In genomic region chr11:65040520-65041205, GRCh38 we compare ENCODE assay signal across 8 cellular contexts. TPM values are rescaled to one million over a fixed set of nuclear protein-coding genes. Genes with fewer than 3 reads are reported as not detected.
DNase-seq lines count a peak whose midpoint lies in the region; ATAC-seq and TF ChIP-seq lines count a peak whose summit lies in the region.

No MANE protein-coding gene starts in this region.

- no peak for TF ChIP-seq CTCF in OCI-LY3 (IDR thresholded peaks at IDR 0.05; ENCODE audit: low read depth, low read length)
- TF ChIP-seq CTCF in epithelial cell of proximal tubule (conservative IDR thresholded peaks at IDR 0.05; ENCODE audit: low read depth, low read length): no peak
- no peak for TF ChIP-seq CTCF in mucosa of descending colon (IDR thresholded peaks at IDR 0.05)

- no peaks in the 10 kb centered on the region for H3K9me3 ChIP-seq in OCI-LY3 (ENCODE audit: insufficient read depth, low read length)
- no peaks in the 10 kb centered on the region for H3K9me3 ChIP-seq in mucosa of descending colon

- H3K4me1 ChIP-seq in OCI-LY3 (ENCODE audit: low read length) (peaks cover 9% of the 10 kb centered on the region; the same call in 1 of the 2 replicates), mucosa of descending colon (ENCODE audit: low read depth) (peaks cover 26% of the 10 kb centered on the region)

- peak; percentile 89 for DNase-seq in DMS 273 treated with DMSO at 0.1 percent for 48 hours (lab: John Stamatoyannopoulos, UW)
- DNase-seq in HuH-7.5 (ENCODE audit: low spot score): peak; percentile 95
- peak; percentile 85 for DNase-seq in activated T-cell treated with anti-CD3 and anti-CD28 coated beads for 24 hours (ENCODE audit: low read depth)
- peak; percentile 55 for DNase-seq in epithelial cell of proximal tubule (ENCODE audit: low read depth)
- peak; percentile 91 to 95 (median 93) for DNase-seq in mucosa of descending colon
- peak; percentile 51 to 73 for DNase-seq in stimulated activated CD8-positive, alpha-beta memory T cell treated with anti-CD3 and anti-CD28 coated beads, Interleukin-4, amount 100 ng/mL, for 1 hour (ENCODE audit: low read depth in 2 of 2, low spot score in 1 of 2)

- H3K4me3 ChIP-seq in OCI-LY3 (ENCODE audit: low read length): peak overlapping the region; percentile 78
- peak overlapping the region; percentile 65 for H3K4me3 ChIP-seq in epithelial cell of proximal tubule (ENCODE audit: low read depth, low read length)
- peak overlapping the region; percentile 74 for H3K4me3 ChIP-seq in mucosa of descending colon

- H3K79me2 ChIP-seq in OCI-LY3 (ENCODE audit: low read length): no peaks in the 10 kb centered on the region

- intact Hi-C loops in mucosa of descending colon (cut with DNase I, micrococcal nuclease): no loop called here

- H3K4me2 ChIP-seq in OCI-LY3 (ENCODE audit: low read length): peak overlapping the region; percentile 79

- no peaks in the 10 kb centered on the region for H3K27me3 ChIP-seq in OCI-LY3 (ENCODE audit: low read depth, low read length)

- H3K9ac ChIP-seq in OCI-LY3 (ENCODE audit: low read length): peak overlapping the region; percentile 75

- no peaks in the 10 kb centered on the region for H4K20me1 ChIP-seq in OCI-LY3 (ENCODE audit: insufficient read depth, low read length)

- peak overlapping the region; percentile 76 for H2AFZ ChIP-seq in OCI-LY3 (ENCODE audit: low read depth, low read length)

- ATAC-seq in GM21528 (IDR thresholded peaks at IDR 0.05; ENCODE audit: low FRiP score, unreplicated experiment) (peak; percentile 76), mucosa of descending colon (peak; percentile 96)

- peaks cover 6% of the 10 kb centered on the region for H3K36me3 ChIP-seq in OCI-LY3 (replicated peaks; ENCODE audit: low read depth, low read length)
- no peaks in the 10 kb centered on the region for H3K36me3 ChIP-seq in mucosa of descending colon (ENCODE audit: low read depth)

- peak overlapping the region; percentile 88 for H3K27ac ChIP-seq in OCI-LY3 (ENCODE audit: low read length)

RNA-seq across cellular contexts. Expression of gene SAC3D1, which starts 0.3 kb away (rescaled TPM):
- total RNA-seq in epithelial cell of proximal tubule (49.0 and 50.6 TPM in 2 replicates), mucosa of descending colon (10 to 100 TPM in 2 of 3 donors, 1 to 10 TPM in 1; 8.5 to 13.1 (median 11.8) TPM)

RNA-seq across cellular contexts. Expression of gene SNX15, which starts 13.4 kb away (rescaled TPM):
- total RNA-seq in epithelial cell of proximal tubule: 16.5 and 18.5 TPM in 2 replicates
- 10 to 100 TPM; 28.5 to 46.6 (median 42.8) TPM for total RNA-seq in mucosa of descending colon

RNA-seq across cellular contexts. Expression of gene NAALADL1, which starts 17.7 kb away (rescaled TPM):
- total RNA-seq in epithelial cell of proximal tubule (14.7 and 27.9 TPM in 2 replicates), mucosa of descending colon (10 to 100 TPM in 2 of 3 donors, 1 to 10 TPM in 1; 6.9 to 57.7 (median 32.6) TPM)

RNA-seq across cellular contexts. Expression of gene ARL2, which starts 26.7 kb away (rescaled TPM):
- 151 and 169 TPM in 2 replicates for total RNA-seq in epithelial cell of proximal tubule
- 10 to 100 TPM; 70.1 to 90.6 (median 71.4) TPM for total RNA-seq in mucosa of descending colon

RNA-seq across cellular contexts. Expression of gene CDCA5, which starts 43.2 kb away (rescaled TPM):
- total RNA-seq in epithelial cell of proximal tubule (32.0 and 45.4 TPM in 2 replicates), mucosa of descending colon (10 to 100 TPM in 1 of 3 donors, 1 to 10 TPM in 2; 2.9 to 14.6 (median 4.8) TPM)

Comparison
In these comparisons a context has a peak if more than half of its experiments do, and no peak if none do; other contexts are left out.
1. Peak in every context shown above with its lines: DNase-seq, ATAC-seq, H3K4me3 ChIP-seq and H3K27ac ChIP-seq.